Comparison of ENCODE assay signal across 18 cellular contexts in genomic region chr2:188971316-188971930, GRCh38. TPM values are rescaled to one million over a fixed set of nuclear protein-coding genes. Genes with fewer than 3 reads are reported as not detected.
A peak's percentile ranks its signal among the peaks of the same experiment; 100 is the strongest.
DNase-seq lines count a peak whose midpoint lies in the region; ATAC-seq and TF ChIP-seq lines count a peak whose summit lies in the region.
"Had no signal": no experiment of that assay in that cellular context is flagged by ENCODE, and none has a peak within 500 bp of the region (broad histone marks: within the 10 kb centered on the region; RNA-seq: fewer than 3 reads in every experiment).

No MANE protein-coding gene starts in this region.

- no peaks in the 10 kb centered on the region for H3K27me3 Mint-ChIP-seq in GM23338 (ENCODE audit: insufficient read depth, low read depth, poor library complexity)
- H3K27me3 Mint-ChIP-seq: progenitor cell of endocrine pancreas had no signal

- no peak for DNase-seq in GM23338 (ENCODE audit: low spot score)
- DNase-seq in ascending aorta (ENCODE audit: low spot score in 2 of 2) = no peak
- peak; percentile 4 to 25 for DNase-seq in left colon
- DNase-seq in sigmoid colon = no peak
- no peak for DNase-seq in stimulated activated CD4-positive, alpha-beta T cell treated with anti-CD3 and anti-CD28 coated beads, Interleukin-4, amount 100 ng/mL, for 4 hours
- DNase-seq in NCI-H1436 treated with DMSO at 0.1 percent for 48 hours (lab: John Stamatoyannopoulos, UW) = no peak
- no peak for DNase-seq in GM13977 (ENCODE audit: low spot score)
- DNase-seq: activated CD4-positive, alpha-beta memory T cell treated with anti-CD3 and anti-CD28 coated beads for 36 hours; activated naive CD4-positive, alpha-beta T cell treated with anti-CD3 and anti-CD28 coated beads, Interleukin-2, amount 50 U/mL, for 16 hours; CD8-positive, alpha-beta memory T cell; colonic mucosa; DMS79; naive thymus-derived CD4-positive, alpha-beta T cell; NCI-H2081; NCI-H524; T-helper 2 cell had no signal

- ATAC-seq in GM23338 (no peak), left colon (no peak), GM18909 (IDR thresholded peaks at IDR 0.05; ENCODE audit: poor library complexity, unreplicated experiment) (no peak)
- ATAC-seq: naive thymus-derived CD4-positive, alpha-beta T cell had no signal

- no peaks in the 10 kb centered on the region for H3K9me3 Mint-ChIP-seq in GM23338
- H3K9me3 Mint-ChIP-seq: activated CD4-positive, alpha-beta memory T cell treated with anti-CD3 and anti-CD28 coated beads for 36 hours; naive thymus-derived CD4-positive, alpha-beta T cell had no signal

- TF ChIP-seq CTCF in GM23338 (conservative IDR thresholded peaks at IDR 0.05; ENCODE audit: low read depth in 2 of 2) = no peak
- no peak for TF ChIP-seq CTCF in ascending aorta (IDR thresholded peaks at IDR 0.05)
- TF ChIP-seq CTCF in sigmoid colon (IDR thresholded peaks at IDR 0.05) = no peak
- TF ChIP-seq CTCF in GM13977 (IDR thresholded peaks at IDR 0.05; ENCODE audit: extremely low read depth, insufficient read depth, missing control alignments) = no peak

- in situ Hi-C loops in GM13977 (cut with MboI; ENCODE audit: low pct_unique_long_range_greater_than_20kb, low sequenced_read_pairs, unreplicated experiment) = no loop called here

- H3K4me1 ChIP-seq in GM23338 (ENCODE audit: insufficient read depth) (no peaks in the 10 kb centered on the region), ascending aorta (peaks cover 0 to 4% of the 10 kb centered on the region in 2 donors), sigmoid colon (peaks cover 0 to 63% (median 39%) of the 10 kb centered on the region in 4 donors)
- H3K4me1 ChIP-seq: colonic mucosa had no signal

- no peaks in the 10 kb centered on the region for H3K27me3 ChIP-seq in GM23338 (ENCODE audit: insufficient read depth)
- H3K27me3 ChIP-seq in ascending aorta = no peaks in the 10 kb centered on the region
- H3K27me3 ChIP-seq in sigmoid colon = no peaks in the 10 kb centered on the region
- H3K27me3 ChIP-seq: colonic mucosa had no signal

- H3K36me3 Mint-ChIP-seq in GM23338 (ENCODE audit: low read depth) = no peaks in the 10 kb centered on the region
- H3K36me3 Mint-ChIP-seq: activated CD4-positive, alpha-beta memory T cell treated with anti-CD3 and anti-CD28 coated beads for 36 hours; CD8-positive, alpha-beta memory T cell; naive thymus-derived CD4-positive, alpha-beta T cell had no signal

- H3K79me2 ChIP-seq in GM23338 (replicated peaks; ENCODE audit: insufficient read depth) = no peaks in the 10 kb centered on the region

- no peaks in the 10 kb centered on the region for H3F3A ChIP-seq in GM23338 (replicated peaks; ENCODE audit: low read depth)

- TF ChIP-seq EP300 in sigmoid colon (IDR thresholded peaks at IDR 0.05) = peak in 1 of 4 donors; percentile 25

- WGBS in sigmoid colon, 2 donors = 77 to 84% methylated on average over 3 of the region's 3 CpGs

- TF ChIP-seq POLR2A in sigmoid colon (IDR thresholded peaks at IDR 0.05) = no peak

- no peaks in the 10 kb centered on the region for H4K20me1 ChIP-seq in GM23338 (replicated peaks; ENCODE audit: insufficient read depth)

- H3K9me2 ChIP-seq in GM23338 (ENCODE audit: insufficient read depth) = no peaks in the 10 kb centered on the region

- H3K27ac ChIP-seq in GM23338 (ENCODE audit: low read depth) = no peak overlapping the region
- peak overlapping the region; percentile 9 to 26 for H3K27ac ChIP-seq in ascending aorta
- peak overlapping the region; percentile 48 to 91 (median 84) for H3K27ac ChIP-seq in sigmoid colon
- H3K27ac ChIP-seq: colonic mucosa had no signal

- H3K4me2 ChIP-seq in GM23338 = no peak overlapping the region

- H3K4me3 ChIP-seq in GM23338 (no peak overlapping the region), ascending aorta (no peak overlapping the region), sigmoid colon (no peak overlapping the region)
- H3K4me3 ChIP-seq: colonic mucosa had no signal

- H3K4me3 Mint-ChIP-seq in GM23338 = no peak overlapping the region
- H3K4me3 Mint-ChIP-seq: activated CD4-positive, alpha-beta memory T cell treated with anti-CD3 and anti-CD28 coated beads for 36 hours; CD8-positive, alpha-beta memory T cell; naive thymus-derived CD4-positive, alpha-beta T cell had no signal

- intact Hi-C loops in ascending aorta (cut with DNase I) (loop anchor here (10.0 kb wide), 2 partner anchors 77 to 157 kb away; no protein-coding TSS in a partner anchor), left colon (cut with DNase I, micrococcal nuclease) (no loop called here), sigmoid colon (cut with DNase I) (no loop called here)

- no peaks in the 10 kb centered on the region for H3K9me3 ChIP-seq in ascending aorta
- H3K9me3 ChIP-seq in sigmoid colon = no peaks in the 10 kb centered on the region
- H3K9me3 ChIP-seq: colonic mucosa had no signal

- H3K27ac Mint-ChIP-seq in GM23338 = no peak overlapping the region
- H3K27ac Mint-ChIP-seq: activated CD4-positive, alpha-beta memory T cell treated with anti-CD3 and anti-CD28 coated beads for 36 hours; CD8-positive, alpha-beta memory T cell; naive thymus-derived CD4-positive, alpha-beta T cell; progenitor cell of endocrine pancreas had no signal

- peaks cover 5% of the 10 kb centered on the region; the same call in 2 of the 3 replicates for H3K4me1 Mint-ChIP-seq in GM23338
- H3K4me1 Mint-ChIP-seq: CD8-positive, alpha-beta memory T cell; naive thymus-derived CD4-positive, alpha-beta T cell had no signal

- peak overlapping the region; percentile 49 for H2AFZ ChIP-seq in GM23338

- no peaks in the 10 kb centered on the region for H3K36me3 ChIP-seq in GM23338 (ENCODE audit: insufficient read depth)
- no peaks in the 10 kb centered on the region for H3K36me3 ChIP-seq in ascending aorta
- no peaks in the 10 kb centered on the region for H3K36me3 ChIP-seq in sigmoid colon
- H3K36me3 ChIP-seq: colonic mucosa had no signal

TF ChIP-seq in GM23338, 12 proteins besides CTCF, POLR2A, EP300 and RAD21:
- TF ChIP-seq REST (IDR thresholded peaks at IDR 0.05; ENCODE audit: unreplicated experiment) = no peak
- no peak for TF ChIP-seq EZH2 (IDR thresholded peaks at IDR 0.05; ENCODE audit: low read depth, unreplicated experiment)
- TF ChIP-seq EZH2phosphoT487 (IDR thresholded peaks at IDR 0.05; ENCODE audit: unreplicated experiment) = no peak
- TF ChIP-seq ZNF114 (CRISPR knock-in tag; IDR thresholded peaks at IDR 0.05) = no peak
- TF ChIP-seq ETS1 (IDR thresholded peaks at IDR 0.05) = no peak
- TF ChIP-seq STAT1 (IDR thresholded peaks at IDR 0.05; ENCODE audit: unreplicated experiment) = no peak
- no peak for TF ChIP-seq ZNF331 (CRISPR knock-in tag; IDR thresholded peaks at IDR 0.05; ENCODE audit: low read depth)

RNA-seq across cellular contexts. Expression of gene COL3A1, which starts 2.8 kb away (rescaled TPM):
- 0.17 TPM in 1 of 2 replicates, not detected in the other for total RNA-seq in GM23338 (2014; rRNA removed; shearing (Covaris generic))
- polyA plus RNA-seq in GM23338 (2016; fragmentation: Nextera tagmentation; extraction: Ambion mirVana) = 0.31 TPM in 2 replicates
- 411 TPM for total RNA-seq in ascending aorta
- total RNA-seq in left colon = 100 to 1,000 TPM in 1 of 2 donors, 10 to 100 TPM in 1; 48.0 to 154 TPM
- total RNA-seq in sigmoid colon = 1,000 to 10,000 TPM in 1 of 4 donors, 100 to 1,000 TPM in 3; 183 to 1,567 (median 438) TPM
- 100 to 1,000 TPM in 1 of 3 donors, 10 to 100 TPM in 2; 29.1 to 294 (median 34.8) TPM for polyA plus RNA-seq in sigmoid colon
- total RNA-seq: activated CD4-positive, alpha-beta memory T cell treated with anti-CD3 and anti-CD28 coated beads for 36 hours had no signal
- polyA plus RNA-seq: CD8-positive, alpha-beta memory T cell; naive thymus-derived CD4-positive, alpha-beta T cell had no signal

Comparison
In these comparisons a context has a peak if more than half of its experiments do, and no peak if none do; other contexts are left out.
1. DNase-seq: peak in left colon (2 of 2); none in GM23338 (single experiment), ascending aorta (0 of 2), sigmoid colon (single experiment), stimulated activated CD4-positive, alpha-beta T cell treated with anti-CD3 and anti-CD28 coated beads, Interleukin-4, amount 100 ng/mL, for 4 hours (0 of 2), NCI-H1436 treated with DMSO at 0.1 percent for 48 hours (single experiment) and GM13977 (single experiment).
2. RNA of gene COL3A1, which starts 2.8 kb away (total RNA-seq): 183 to 1,567 TPM in sigmoid colon, 411 TPM in ascending aorta (single experiment) and 48.0 to 154 TPM in left colon; 0.17 TPM in GM23338; every median in the first group is over 10 times any median in the second.